In the genomic region with DNA sequence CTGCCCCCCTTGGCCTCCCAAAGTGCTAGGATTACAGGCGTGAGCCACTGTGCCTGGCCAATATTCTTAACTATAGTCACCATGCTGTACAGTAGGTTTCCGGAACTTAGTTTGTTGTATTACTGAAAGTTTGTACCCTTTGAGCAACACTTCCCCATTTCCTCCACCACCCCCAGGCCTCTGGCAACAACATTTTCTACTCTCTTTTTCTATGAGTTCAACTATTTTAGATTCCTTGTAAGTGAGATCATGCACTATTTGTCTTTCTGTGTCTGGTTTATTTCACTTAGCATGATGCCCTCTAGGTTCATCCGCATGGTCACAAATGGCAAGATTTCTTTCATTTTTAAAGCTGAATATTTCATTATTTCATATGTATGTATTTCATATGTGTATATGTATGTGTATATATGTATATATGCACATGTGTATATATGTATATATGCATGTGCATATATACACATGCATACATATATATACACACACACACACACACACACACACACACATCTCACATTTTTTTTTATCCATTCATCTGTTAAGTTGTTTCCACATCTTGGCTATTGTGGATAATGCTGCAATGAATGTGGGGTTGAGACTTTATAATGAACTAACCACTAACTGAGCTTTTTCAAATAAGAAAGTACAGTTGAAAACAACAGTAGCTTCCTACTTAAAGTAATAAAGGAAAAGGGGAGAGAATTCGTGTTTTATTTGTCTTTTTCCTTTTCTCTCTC, we compare ENCODE assay signal across 1 cellular context.
TF ChIP-seq lines count a peak whose summit lies in the region.

No MANE protein-coding gene starts in this region.

TF ChIP-seq in SK-N-SH, 30 proteins besides CTCF, POLR2A, EP300 and RAD21 (continued from another document):
- TF ChIP-seq, protein P1, sequence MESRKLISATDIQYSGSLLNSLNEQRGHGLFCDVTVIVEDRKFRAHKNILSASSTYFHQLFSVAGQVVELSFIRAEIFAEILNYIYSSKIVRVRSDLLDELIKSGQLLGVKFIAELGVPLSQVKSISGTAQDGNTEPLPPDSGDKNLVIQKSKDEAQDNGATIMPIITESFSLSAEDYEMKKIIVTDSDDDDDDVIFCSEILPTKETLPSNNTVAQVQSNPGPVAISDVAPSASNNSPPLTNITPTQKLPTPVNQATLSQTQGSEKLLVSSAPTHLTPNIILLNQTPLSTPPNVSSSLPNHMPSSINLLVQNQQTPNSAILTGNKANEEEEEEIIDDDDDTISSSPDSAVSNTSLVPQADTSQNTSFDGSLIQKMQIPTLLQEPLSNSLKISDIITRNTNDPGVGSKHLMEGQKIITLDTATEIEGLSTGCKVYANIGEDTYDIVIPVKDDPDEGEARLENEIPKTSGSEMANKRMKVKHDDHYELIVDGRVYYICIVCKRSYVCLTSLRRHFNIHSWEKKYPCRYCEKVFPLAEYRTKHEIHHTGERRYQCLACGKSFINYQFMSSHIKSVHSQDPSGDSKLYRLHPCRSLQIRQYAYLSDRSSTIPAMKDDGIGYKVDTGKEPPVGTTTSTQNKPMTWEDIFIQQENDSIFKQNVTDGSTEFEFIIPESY (IDR thresholded peaks at IDR 0.05; ENCODE audit: borderline replicate concordance, low read depth) = no peak
- TF ChIP-seq FOXM1 (IDR thresholded peaks at IDR 0.05; ENCODE audit: low read depth) = no peak
- TF ChIP-seq RCOR1 (IDR thresholded peaks at IDR 0.05; ENCODE audit: low read length) = no peak
- no peak for TF ChIP-seq GABPA (IDR thresholded peaks at IDR 0.05; ENCODE audit: low read depth)
- peak; percentile 44; the same call in 1 of the 2 replicates for TF ChIP-seq FOSL2 (IDR thresholded peaks at IDR 0.05; ENCODE audit: borderline replicate concordance, low read depth)
- TF ChIP-seq FOXJ3 (CRISPR knock-in tag; IDR thresholded peaks at IDR 0.05) = no peak
- peak; percentile 97 for TF ChIP-seq TCF12 (IDR thresholded peaks at IDR 0.05)
- no peak for TF ChIP-seq EZH2phosphoT487 (IDR thresholded peaks at IDR 0.05; ENCODE audit: borderline replicate concordance, low read depth)
- TF ChIP-seq, protein P2, sequence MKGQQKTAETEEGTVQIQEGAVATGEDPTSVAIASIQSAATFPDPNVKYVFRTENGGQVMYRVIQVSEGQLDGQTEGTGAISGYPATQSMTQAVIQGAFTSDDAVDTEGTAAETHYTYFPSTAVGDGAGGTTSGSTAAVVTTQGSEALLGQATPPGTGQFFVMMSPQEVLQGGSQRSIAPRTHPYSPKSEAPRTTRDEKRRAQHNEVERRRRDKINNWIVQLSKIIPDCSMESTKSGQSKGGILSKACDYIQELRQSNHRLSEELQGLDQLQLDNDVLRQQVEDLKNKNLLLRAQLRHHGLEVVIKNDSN (IDR thresholded peaks at IDR 0.05; ENCODE audit: borderline replicate concordance, low read depth) = no peak
- TF ChIP-seq, protein P3, sequence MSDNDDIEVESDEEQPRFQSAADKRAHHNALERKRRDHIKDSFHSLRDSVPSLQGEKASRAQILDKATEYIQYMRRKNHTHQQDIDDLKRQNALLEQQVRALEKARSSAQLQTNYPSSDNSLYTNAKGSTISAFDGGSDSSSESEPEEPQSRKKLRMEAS (IDR thresholded peaks at IDR 0.05; ENCODE audit: low read depth) = peak; percentile 52; the same call in 1 of the 2 replicates
- TF ChIP-seq POLR2AphosphoS5 (IDR thresholded peaks at IDR 0.05; ENCODE audit: low read depth, low read length) = peak; percentile 37; the same call in 1 of the 2 replicates
- TF ChIP-seq RFX5 (IDR thresholded peaks at IDR 0.05; ENCODE audit: low read length) = no peak
- TF ChIP-seq ELF1 (IDR thresholded peaks at IDR 0.05) = no peak
- no peak for TF ChIP-seq SIN3A (IDR thresholded peaks at IDR 0.05; ENCODE audit: borderline replicate concordance, low read depth, low read length)
- TF ChIP-seq YY1 (IDR thresholded peaks at IDR 0.05; ENCODE audit: low read depth) = no peak
- peak; percentile 73; the same call in 1 of the 2 replicates for TF ChIP-seq RXRA (IDR thresholded peaks at IDR 0.05; ENCODE audit: borderline replicate concordance, low read depth)
- TF ChIP-seq, protein P4, sequence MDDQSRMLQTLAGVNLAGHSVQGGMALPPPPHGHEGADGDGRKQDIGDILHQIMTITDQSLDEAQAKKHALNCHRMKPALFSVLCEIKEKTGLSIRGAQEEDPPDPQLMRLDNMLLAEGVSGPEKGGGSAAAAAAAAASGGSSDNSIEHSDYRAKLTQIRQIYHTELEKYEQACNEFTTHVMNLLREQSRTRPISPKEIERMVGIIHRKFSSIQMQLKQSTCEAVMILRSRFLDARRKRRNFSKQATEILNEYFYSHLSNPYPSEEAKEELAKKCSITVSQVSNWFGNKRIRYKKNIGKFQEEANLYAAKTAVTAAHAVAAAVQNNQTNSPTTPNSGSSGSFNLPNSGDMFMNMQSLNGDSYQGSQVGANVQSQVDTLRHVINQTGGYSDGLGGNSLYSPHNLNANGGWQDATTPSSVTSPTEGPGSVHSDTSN (IDR thresholded peaks at IDR 0.05) = peak; percentile 84
- peak; percentile 35; the same call in 1 of the 2 replicates for TF ChIP-seq NFIC (IDR thresholded peaks at IDR 0.05; ENCODE audit: borderline replicate concordance)
- no peak for TF ChIP-seq GATA2 (CRISPR knock-in tag; IDR thresholded peaks at IDR 0.05)
- TF ChIP-seq CHD2 (IDR thresholded peaks at IDR 0.05; ENCODE audit: low read length, partially characterized antibody) = no peak
- TF ChIP-seq TEAD4 (IDR thresholded peaks at IDR 0.05; ENCODE audit: borderline replicate concordance, insufficient read depth) = peak; percentile 67; the same call in 1 of the 2 replicates
- TF ChIP-seq, protein P5, sequence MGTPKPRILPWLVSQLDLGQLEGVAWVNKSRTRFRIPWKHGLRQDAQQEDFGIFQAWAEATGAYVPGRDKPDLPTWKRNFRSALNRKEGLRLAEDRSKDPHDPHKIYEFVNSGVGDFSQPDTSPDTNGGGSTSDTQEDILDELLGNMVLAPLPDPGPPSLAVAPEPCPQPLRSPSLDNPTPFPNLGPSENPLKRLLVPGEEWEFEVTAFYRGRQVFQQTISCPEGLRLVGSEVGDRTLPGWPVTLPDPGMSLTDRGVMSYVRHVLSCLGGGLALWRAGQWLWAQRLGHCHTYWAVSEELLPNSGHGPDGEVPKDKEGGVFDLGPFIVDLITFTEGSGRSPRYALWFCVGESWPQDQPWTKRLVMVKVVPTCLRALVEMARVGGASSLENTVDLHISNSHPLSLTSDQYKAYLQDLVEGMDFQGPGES (IDR thresholded peaks at IDR 0.05; ENCODE audit: low read depth, low read length) = no peak
- no peak for TF ChIP-seq SMC3 (IDR thresholded peaks at IDR 0.05; ENCODE audit: low read depth, low read length)
- TF ChIP-seq, protein P6, sequence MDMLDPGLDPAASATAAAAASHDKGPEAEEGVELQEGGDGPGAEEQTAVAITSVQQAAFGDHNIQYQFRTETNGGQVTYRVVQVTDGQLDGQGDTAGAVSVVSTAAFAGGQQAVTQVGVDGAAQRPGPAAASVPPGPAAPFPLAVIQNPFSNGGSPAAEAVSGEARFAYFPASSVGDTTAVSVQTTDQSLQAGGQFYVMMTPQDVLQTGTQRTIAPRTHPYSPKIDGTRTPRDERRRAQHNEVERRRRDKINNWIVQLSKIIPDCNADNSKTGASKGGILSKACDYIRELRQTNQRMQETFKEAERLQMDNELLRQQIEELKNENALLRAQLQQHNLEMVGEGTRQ (IDR thresholded peaks at IDR 0.05; ENCODE audit: borderline replicate concordance, low read depth, low read length) = no peak
- TF ChIP-seq JUND (IDR thresholded peaks at IDR 0.05) = peak; percentile 84
- TF ChIP-seq MXI1 (IDR thresholded peaks at IDR 0.05; ENCODE audit: low read depth, low read length) = no peak
- TF ChIP-seq TAF1 (IDR thresholded peaks at IDR 0.05; ENCODE audit: borderline replicate concordance, low read depth, low read length) = no peak
